8 cellular contexts compared by ENCODE assay signal in genomic region chr22:31490496-31490925, GRCh38. TPM values are rescaled to one million over a fixed set of nuclear protein-coding genes. Genes with fewer than 3 reads are reported as not detected.
DNase-seq lines count a peak whose midpoint lies in the region; ATAC-seq and TF ChIP-seq lines count a peak whose summit lies in the region.

No MANE protein-coding gene starts in this region.

- no peak overlapping the region for H2AFZ ChIP-seq in OCI-LY3 (ENCODE audit: low read depth, low read length)

- peaks cover 53% of the 10 kb centered on the region for H3K79me2 ChIP-seq in OCI-LY3 (ENCODE audit: low read length)

- H3K4me1 ChIP-seq in OCI-LY3 (ENCODE audit: low read length) (peaks cover 44% of the 10 kb centered on the region), stomach smooth muscle (ENCODE audit: control insufficient read depth, insufficient read depth, low read length) (peaks cover 30% of the 10 kb centered on the region)
- H3K4me1 ChIP-seq in naive thymus-derived CD4-positive, alpha-beta T cell (ENCODE audit: control insufficient read depth in 2 of 2, insufficient read depth in 2 of 2, low read length in 2 of 2) = peaks cover 23 to 28% of the 10 kb centered on the region in 2 donors

- peaks cover 10% of the 10 kb centered on the region for H3K36me3 Mint-ChIP-seq in activated T-cell treated with anti-CD3 and anti-CD28 coated beads, Interleukin-2, amount 50 U/mL, for 4 hours (ENCODE audit: insufficient read depth)
- peaks cover 0 to 9% (median under 1%) of the 10 kb centered on the region in 5 donors for H3K36me3 Mint-ChIP-seq in naive thymus-derived CD4-positive, alpha-beta T cell

- peak overlapping the region; percentile 98 for H3K4me2 ChIP-seq in OCI-LY3 (ENCODE audit: low read length)

- ATAC-seq in GM18520 (IDR thresholded peaks at IDR 0.05; ENCODE audit: unreplicated experiment) (peak; percentile 52), HG03060 (IDR thresholded peaks at IDR 0.05; ENCODE audit: low read depth, unreplicated experiment) (peak; percentile 68)
- peak; percentile 67 to 69 for ATAC-seq in activated T-cell treated with anti-CD3 and anti-CD28 coated beads, Interleukin-2, amount 50 U/mL, for 4 hours
- peak; percentile 75 for ATAC-seq in naive thymus-derived CD4-positive, alpha-beta T cell

- H3K27ac Mint-ChIP-seq in naive thymus-derived CD4-positive, alpha-beta T cell = peak overlapping the region; percentile 93 to 99 (median 96)

- no peaks in the 10 kb centered on the region for H3K27me3 Mint-ChIP-seq in activated T-cell treated with anti-CD3 and anti-CD28 coated beads, Interleukin-2, amount 50 U/mL, for 4 hours (ENCODE audit: low read depth)
- H3K27me3 Mint-ChIP-seq in naive thymus-derived CD4-positive, alpha-beta T cell = no peaks in the 10 kb centered on the region

- H3K4me3 ChIP-seq in AG09309 (ENCODE audit: control insufficient read depth, low read depth, low read length) (peak overlapping the region; percentile 88), OCI-LY3 (ENCODE audit: low read length) (peak overlapping the region; percentile 89), stomach smooth muscle (ENCODE audit: low read length in 2 of 2) (peak overlapping the region; percentile 81 to 94)
- H3K4me3 ChIP-seq in naive thymus-derived CD4-positive, alpha-beta T cell (ENCODE audit: low read length) = peak overlapping the region; percentile 66

- peak overlapping the region; percentile 90 for H3K4me3 Mint-ChIP-seq in activated T-cell treated with anti-CD3 and anti-CD28 coated beads, Interleukin-2, amount 50 U/mL, for 4 hours
- H3K4me3 Mint-ChIP-seq in naive thymus-derived CD4-positive, alpha-beta T cell = peak overlapping the region; percentile 87 to 98 (median 94)

- DNase-seq in AG09309 (ENCODE audit: low read depth) (no peak), fibroblast of gingiva (ENCODE audit: low read depth) (peak; percentile 61)
- DNase-seq in activated T-cell treated with anti-CD3 and anti-CD28 coated beads, Interleukin-2, amount 50 U/mL, for 4 hours = peak; percentile 24
- peak; percentile 29 to 67 (median 61) for DNase-seq in naive thymus-derived CD4-positive, alpha-beta T cell

- peaks cover 7% of the 10 kb centered on the region; the same call in 1 of the 2 replicates for H4K20me1 ChIP-seq in OCI-LY3 (ENCODE audit: insufficient read depth, low read length)

- peaks cover 37% of the 10 kb centered on the region for H3K36me3 ChIP-seq in OCI-LY3 (replicated peaks; ENCODE audit: low read depth, low read length)
- peaks cover 0 to 3% (median 0%) of the 10 kb centered on the region in 3 experiments for H3K36me3 ChIP-seq in naive thymus-derived CD4-positive, alpha-beta T cell (ENCODE audit: control insufficient read depth in 2 of 3, insufficient read depth in 3 of 3, low read length in 3 of 3)
- H3K36me3 ChIP-seq in stomach smooth muscle (ENCODE audit: control insufficient read depth in 2 of 2, insufficient read depth in 2 of 2, low read length in 2 of 2) = peaks cover 2 to 3% of the 10 kb centered on the region in 2 donors

- H3K27me3 ChIP-seq in OCI-LY3 (ENCODE audit: low read depth, low read length) (no peaks in the 10 kb centered on the region), stomach smooth muscle (ENCODE audit: control insufficient read depth in 1 of 2, insufficient read depth in 2 of 2, low read length in 2 of 2) (no peaks in the 10 kb centered on the region)
- H3K27me3 ChIP-seq in naive thymus-derived CD4-positive, alpha-beta T cell (ENCODE audit: control insufficient read depth in 2 of 2, insufficient read depth in 2 of 2, low read length in 2 of 2) = no peaks in the 10 kb centered on the region

- H3K9ac ChIP-seq in OCI-LY3 (ENCODE audit: low read length) (peak overlapping the region; percentile 98), stomach smooth muscle (ENCODE audit: low read length in 2 of 2) (peak overlapping the region; percentile 77 to 88)

- peaks cover 38% of the 10 kb centered on the region for H3K4me1 Mint-ChIP-seq in activated T-cell treated with anti-CD3 and anti-CD28 coated beads, Interleukin-2, amount 50 U/mL, for 4 hours (ENCODE audit: low read depth)
- peaks cover under 1 to 47% (median 40%) of the 10 kb centered on the region in 7 donors for H3K4me1 Mint-ChIP-seq in naive thymus-derived CD4-positive, alpha-beta T cell

- peak overlapping the region; percentile 98 for H3K27ac ChIP-seq in OCI-LY3 (ENCODE audit: low read length)
- H3K27ac ChIP-seq in naive thymus-derived CD4-positive, alpha-beta T cell (ENCODE audit: low read depth, low read length) = peak overlapping the region; percentile 92
- peak overlapping the region; percentile 89 for H3K27ac ChIP-seq in stomach smooth muscle (ENCODE audit: low read length)

- CTCF ChIA-PET in naive thymus-derived CD4-positive, alpha-beta T cell (lab: Charles Lee) = interaction anchor here (0.8 kb wide), 1 partner anchor 317 kb away, joined by 3 read pairs; no protein-coding TSS in a partner anchor

- H3K9me3 ChIP-seq in OCI-LY3 (ENCODE audit: insufficient read depth, low read length) = no peaks in the 10 kb centered on the region
- no peaks in the 10 kb centered on the region for H3K9me3 ChIP-seq in naive thymus-derived CD4-positive, alpha-beta T cell (ENCODE audit: control insufficient read depth in 2 of 3, low read length in 3 of 3)
- H3K9me3 ChIP-seq in stomach smooth muscle (ENCODE audit: control insufficient read depth in 2 of 2, low read length in 2 of 2) = no peaks in the 10 kb centered on the region

- intact Hi-C loops in naive thymus-derived CD4-positive, alpha-beta T cell (cut with micrococcal nuclease) = loop anchor here (1.0 to 10.0 kb wide), 5 partner anchors 67 to 1606 kb away; partner anchors contain the start of genes DRG1 (in 2 of the 2), MTFP1 (in 1 of the 2), MTMR3 (in 1 of the 2) and SELENOM (in 1 of the 2)

- H3K9me3 Mint-ChIP-seq in activated T-cell treated with anti-CD3 and anti-CD28 coated beads, Interleukin-2, amount 50 U/mL, for 4 hours = no peaks in the 10 kb centered on the region
- H3K9me3 Mint-ChIP-seq in naive thymus-derived CD4-positive, alpha-beta T cell = peaks cover 0 to 2% (median 0%) of the 10 kb centered on the region in 11 donors

- POLR2A ChIA-PET in naive thymus-derived CD4-positive, alpha-beta T cell (lab: Charles Lee) = interaction anchor here (0.6 to 1.5 kb wide), 6 partner anchors 36 to 856 kb away, joined by 3 to 6 read pairs (median 4); partner anchors contain the start of gene DRG1

- TF ChIP-seq CTCF in AG09309 (IDR thresholded peaks at IDR 0.05; ENCODE audit: control insufficient read depth, insufficient read depth, low read depth, low read length, missing control alignments) = no peak
- TF ChIP-seq CTCF in OCI-LY3 (IDR thresholded peaks at IDR 0.05; ENCODE audit: low read depth, low read length) = no peak

RNA-seq across cellular contexts. Expression of gene EIF4ENIF1, which starts 0.9 kb away (rescaled TPM):
- 10 to 100 TPM; 40.0 to 47.2 (median 44.1) TPM for total RNA-seq in activated T-cell treated with anti-CD3 and anti-CD28 coated beads, Interleukin-2, amount 50 U/mL, for 4 hours
- total RNA-seq in naive thymus-derived CD4-positive, alpha-beta T cell = 10 to 100 TPM; 26.3 to 46.5 (median 36.8) TPM
- 10 to 100 TPM; 12.8 to 19.5 TPM for polyA plus RNA-seq in naive thymus-derived CD4-positive, alpha-beta T cell

RNA-seq across cellular contexts. Expression of gene SFI1, which starts 5.8 kb away (rescaled TPM):
- 10 to 100 TPM; 74.0 to 87.5 (median 77.6) TPM for total RNA-seq in activated T-cell treated with anti-CD3 and anti-CD28 coated beads, Interleukin-2, amount 50 U/mL, for 4 hours
- total RNA-seq in naive thymus-derived CD4-positive, alpha-beta T cell = 100 to 1,000 TPM; 196 to 359 (median 343) TPM
- 10 to 100 TPM; 25.9 to 69.5 TPM for polyA plus RNA-seq in naive thymus-derived CD4-positive, alpha-beta T cell
